1 cellular context compared by ENCODE assay signal in genomic region chr2:45643095-45643494, GRCh38.
TF ChIP-seq lines count a peak whose summit lies in the region.

No MANE protein-coding gene starts in this region.

TF ChIP-seq in H1, 55 proteins besides CTCF, POLR2A, EP300 and RAD21 (continued from another document):
- TF ChIP-seq CHD7 (IDR thresholded peaks at IDR 0.05; ENCODE audit: insufficient replicate concordance, low read length) = no peak
- TF ChIP-seq SIX5 (IDR thresholded peaks at IDR 0.05; ENCODE audit: low read depth, low read length) = no peak
- TF ChIP-seq GABPA (IDR thresholded peaks at IDR 0.05; ENCODE audit: borderline replicate concordance, insufficient read depth, low read length) = no peak
- no peak for TF ChIP-seq HDAC6 (IDR thresholded peaks at IDR 0.05; ENCODE audit: low read depth, low read length)
- no peak for TF ChIP-seq JUND (IDR thresholded peaks at IDR 0.05; ENCODE audit: low read length)
- TF ChIP-seq YY1 (IDR thresholded peaks at IDR 0.05; ENCODE audit: low read depth, low read length) = no peak
- no peak for TF ChIP-seq CHD2 (IDR thresholded peaks at IDR 0.05; ENCODE audit: low read length)
- TF ChIP-seq SUZ12 (IDR thresholded peaks at IDR 0.05; ENCODE audit: low read length) = no peak
- TF ChIP-seq SP2 (IDR thresholded peaks at IDR 0.05; ENCODE audit: low read length) = no peak
- no peak for TF ChIP-seq EZH2 (IDR thresholded peaks at IDR 0.05; ENCODE audit: low read depth, low read length, severe bottlenecking)
- no peak for TF ChIP-seq CTBP2 (IDR thresholded peaks at IDR 0.05; ENCODE audit: borderline replicate concordance, insufficient read depth, insufficient read length, low read length)
- no peak for TF ChIP-seq CBX5 (IDR thresholded peaks at IDR 0.05; ENCODE audit: low read depth, low read length)
- no peak for TF ChIP-seq SP4 (IDR thresholded peaks at IDR 0.05; ENCODE audit: low read length)
- no peak for TF ChIP-seq BRCA1 (IDR thresholded peaks at IDR 0.05; ENCODE audit: low read depth, low read length)
- no peak for TF ChIP-seq ASH2L (IDR thresholded peaks at IDR 0.05; ENCODE audit: low read length)
- TF ChIP-seq TAF1 (IDR thresholded peaks at IDR 0.05; ENCODE audit: low read depth, low read length) = no peak
- no peak for TF ChIP-seq RBBP5 (IDR thresholded peaks at IDR 0.05; ENCODE audit: borderline replicate concordance, low read depth, low read length)
